In the genomic region with DNA sequence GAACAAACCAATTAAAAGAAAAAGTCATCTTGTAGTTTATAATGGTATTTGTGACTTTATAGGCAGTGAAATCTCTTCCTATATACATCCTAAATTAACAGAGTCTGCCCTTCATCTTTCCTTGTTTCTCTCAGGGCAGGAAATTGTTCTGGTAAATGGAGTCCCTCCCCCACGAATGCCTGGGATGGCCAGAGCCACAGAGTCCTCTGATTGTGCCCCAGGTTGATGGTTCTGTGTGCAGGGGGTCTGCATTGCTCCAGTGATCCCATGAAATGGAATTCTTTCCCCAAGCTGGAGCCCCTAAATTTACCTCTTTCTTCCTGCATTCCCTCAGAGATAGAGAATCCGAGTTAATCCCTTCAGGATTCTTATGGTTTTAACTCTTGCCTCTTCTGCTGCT, we compare ENCODE assay signal across 34 cellular contexts.
"Had no signal": no experiment of that assay in that cellular context is flagged by ENCODE, and none has a peak within 500 bp of the region (broad histone marks: within the 10 kb centered on the region; RNA-seq: fewer than 3 reads in every experiment).

No MANE protein-coding gene starts in this region.

- H3K4me1 Mint-ChIP-seq: activated CD4-positive, alpha-beta T cell treated with anti-CD3 and anti-CD28 coated beads for 36 hours; neural crest cell had no signal

- H3K9me3 Mint-ChIP-seq: activated naive CD4-positive, alpha-beta T cell treated with anti-CD3 and anti-CD28 coated beads for 36 hours; activated T-helper 1 cell treated with anti-CD3 and anti-CD28 coated beads, Interleukin-12 subunit alpha, Interleukin-12 subunit beta, Interleukin-2, Interleukin-4 antibody, amounts not matched to agents 30 ng/mL and 10 ng/mL and 1 ng/mL, durations not matched to agents 14 hours and 24 hours and 36 hours; neural crest cell; T-helper 1 cell treated with Interleukin-12 subunit alpha and Interleukin-12 subunit beta and Interleukin-4 antibody, amounts not matched to agents 30 μg/mL and 1 μg/mL, for 36 hours; type B pancreatic cell had no signal

- H3K4me3 ChIP-seq: adrenal gland, body of pancreas, colonic mucosa, psoas muscle, sigmoid colon, uterus had no signal

- H3K36me3 ChIP-seq: adrenal gland, colonic mucosa, sigmoid colon, uterus had no signal

- H3K27ac Mint-ChIP-seq: activated CD4-positive, alpha-beta T cell treated with anti-CD3 and anti-CD28 coated beads for 36 hours; activated CD8-positive, alpha-beta T cell treated with anti-CD3 and anti-CD28 coated beads, Interleukin-2, amount 10 ng/mL, durations not matched to agents 7 days and 5 days; activated naive CD4-positive, alpha-beta T cell treated with anti-CD3 and anti-CD28 coated beads for 36 hours; activated naive CD8-positive, alpha-beta T cell treated with anti-CD3 and anti-CD28 coated beads for 36 hours; activated T-helper 1 cell treated with anti-CD3 and anti-CD28 coated beads, Interleukin-12 subunit alpha, Interleukin-12 subunit beta, Interleukin-2, Interleukin-4 antibody, amounts not matched to agents 30 ng/mL and 10 ng/mL and 1 ng/mL, durations not matched to agents 14 hours and 24 hours and 36 hours; naive B cell; stimulated activated memory B cell treated with anti-CD40 and anti-IgM and Interleukin-4, amounts not matched to agents 10 μg/mL and 1 μg/mL and 100 μg/mL, for 72 hours; stimulated activated naive CD8-positive, alpha-beta T cell treated with anti-CD3 and anti-CD28 coated beads, Interleukin-15, amount 100 ng/mL, for 72 hours; T-helper 1 cell treated with Interleukin-12 subunit alpha and Interleukin-12 subunit beta and Interleukin-4 antibody, amounts not matched to agents 30 μg/mL and 1 μg/mL, for 36 hours; type B pancreatic cell had no signal

- H3K36me3 Mint-ChIP-seq: activated naive CD8-positive, alpha-beta T cell treated with anti-CD3 and anti-CD28 coated beads for 36 hours; type B pancreatic cell had no signal

- H3K4me3 Mint-ChIP-seq: activated CD4-positive, alpha-beta T cell treated with anti-CD3 and anti-CD28 coated beads for 36 hours; activated CD8-positive, alpha-beta T cell treated with anti-CD3 and anti-CD28 coated beads, Interleukin-2, amount 10 ng/mL, durations not matched to agents 7 days and 5 days; activated naive CD4-positive, alpha-beta T cell treated with anti-CD3 and anti-CD28 coated beads for 36 hours; activated naive CD8-positive, alpha-beta T cell treated with anti-CD3 and anti-CD28 coated beads for 36 hours; activated T-helper 1 cell treated with anti-CD3 and anti-CD28 coated beads, Interleukin-12 subunit alpha, Interleukin-12 subunit beta, Interleukin-2, Interleukin-4 antibody, amounts not matched to agents 30 ng/mL and 10 ng/mL and 1 ng/mL, durations not matched to agents 14 hours and 24 hours and 36 hours; naive B cell; neural crest cell; stimulated activated memory B cell treated with anti-CD40 and anti-IgM and Interleukin-4, amounts not matched to agents 10 μg/mL and 1 μg/mL and 100 μg/mL, for 72 hours; stimulated activated naive CD8-positive, alpha-beta T cell treated with anti-CD3 and anti-CD28 coated beads, Interleukin-15, amount 100 ng/mL, for 72 hours; T-helper 1 cell treated with Interleukin-12 subunit alpha and Interleukin-12 subunit beta and Interleukin-4 antibody, amounts not matched to agents 30 μg/mL and 1 μg/mL, for 36 hours; type B pancreatic cell had no signal

- H3K27me3 ChIP-seq: adrenal gland, colonic mucosa, sigmoid colon, uterus had no signal

- H3K4me1 ChIP-seq: adrenal gland, body of pancreas, colonic mucosa, parathyroid adenoma, psoas muscle, sigmoid colon, uterus had no signal

- H3K9ac ChIP-seq: parathyroid adenoma had no signal

- DNase-seq: activated CD4-positive, alpha-beta T cell treated with anti-CD3 and anti-CD28 coated beads for 36 hours; activated CD4-positive, CD25-positive, alpha-beta regulatory T cell; activated CD8-positive, alpha-beta T cell treated with anti-CD3 and anti-CD28 coated beads, Interleukin-2, amount 10 ng/mL, durations not matched to agents 7 days and 5 days; activated effector memory CD4-positive, alpha-beta T cell treated with anti-CD3 and anti-CD28 coated beads, Interleukin-2, amount 50 U/mL, for 16 hours; activated naive CD4-positive, alpha-beta T cell treated with anti-CD3 and anti-CD28 coated beads for 36 hours; activated naive CD8-positive, alpha-beta T cell treated with anti-CD3 and anti-CD28 coated beads for 36 hours; adrenal gland; aorta; body of pancreas; cerebellar nuclear complex; colonic mucosa; effector CD8-positive, alpha-beta T cell; islet precursor cell; left ventricle myocardium superior; naive B cell; occipital lobe; psoas muscle; sigmoid colon; small intestine; stimulated activated CD4-positive, alpha-beta T cell treated with anti-CD3 and anti-CD28 coated beads, Interleukin-1b, Interleukin-23, amount 100 ng/mL, for 48 hours; stimulated activated CD4-positive, alpha-beta T cell treated with anti-CD3 and anti-CD28 coated beads, Interleukin-4, amount 100 ng/mL, for 4 hours; stimulated activated CD8-positive, alpha-beta memory T cell treated with anti-CD3 and anti-CD28 coated beads, Interleukin-4, amount 100 ng/mL, for 48 hours; stimulated activated naive CD8-positive, alpha-beta T cell treated with anti-CD3 and anti-CD28 coated beads, Interleukin-15, amount 100 ng/mL, for 72 hours; substantia nigra; T1000; uterus had no signal

- H3K79me2 ChIP-seq: parathyroid adenoma had no signal

- FAIRE-seq: endometrium, frontal cortex, small intestine had no signal

- H2AFZ ChIP-seq: parathyroid adenoma had no signal

- H3K27ac ChIP-seq: adrenal gland, body of pancreas, colonic mucosa, parathyroid adenoma, psoas muscle, sigmoid colon, uterus had no signal

- H3K9me3 ChIP-seq: adrenal gland, body of pancreas, colonic mucosa, psoas muscle, sigmoid colon, uterus had no signal
